ENCODE assay signal across 8 cellular contexts in the genomic region with DNA sequence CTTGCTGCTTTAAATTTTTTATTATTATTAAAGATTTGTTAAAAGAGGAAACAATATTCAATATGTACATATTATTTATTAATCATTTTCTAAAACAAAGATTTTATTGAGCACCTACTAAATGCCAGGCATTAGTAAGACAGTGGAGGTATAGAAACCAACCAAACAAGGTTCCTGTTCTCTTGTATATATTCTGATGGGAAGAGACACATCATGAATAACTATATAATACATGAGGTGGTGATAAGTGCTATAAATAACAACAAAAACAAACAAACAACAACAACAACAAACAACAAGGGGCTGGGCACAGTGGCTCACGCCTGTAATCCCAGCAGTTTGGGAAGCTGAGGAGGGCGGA. TPM values are rescaled to one million over a fixed set of nuclear protein-coding genes. Genes with fewer than 3 reads are reported as not detected.
DNase-seq lines count a peak whose midpoint lies in the region; ATAC-seq, FAIRE-seq and TF ChIP-seq lines count a peak whose summit lies in the region.

No MANE protein-coding gene starts in this region.

- no peak for TF ChIP-seq RAD21 in A549 (conservative IDR thresholded peaks at IDR 0.05 in 1 of 2, IDR thresholded peaks at IDR 0.05 in 1 of 2)
- no peak for TF ChIP-seq RAD21 in IMR-90 (IDR thresholded peaks at IDR 0.05; ENCODE audit: low read length)
- no peak for TF ChIP-seq RAD21 in neural cell (conservative IDR thresholded peaks at IDR 0.05)

- H2BK15ac ChIP-seq in IMR-90 (ENCODE audit: low read depth, low read length): no peak overlapping the region

- H2AK9ac ChIP-seq in IMR-90 (replicated peaks; ENCODE audit: low read depth, low read length, poor library complexity): no peak overlapping the region

- H4K8ac ChIP-seq in IMR-90 (ENCODE audit: low read depth in 2 of 2, low read length in 2 of 2): no peak overlapping the region; a peak in 1 of 4 replicates

- POLR2A ChIA-PET in A549 (lab: Yijun Ruan, JAX) (interaction anchor here (0.7 kb wide), 2 partner anchors 76 to 392 kb away, joined by 3 read pairs; a partner anchor contains a TSS), IMR-90 (lab: Charles Lee; ENCODE audit: unreplicated experiment) (no interaction called here)

- H4K5ac ChIP-seq in IMR-90 (ENCODE audit: low read depth, low read length): no peak overlapping the region

- H3K4ac ChIP-seq in IMR-90 (ENCODE audit: low read depth, low read length): no peak overlapping the region

- TF ChIP-seq EP300 in A549 (IDR thresholded peaks at IDR 0.05) (no peak), neural cell (conservative IDR thresholded peaks at IDR 0.05; ENCODE audit: poor library complexity, severe bottlenecking) (no peak)

- H3K9ac ChIP-seq in IMR-90 (ENCODE audit: low read depth, low read length): no peak overlapping the region
- H3K9ac ChIP-seq in colonic mucosa (ENCODE audit: low read depth in 2 of 2, low read length in 2 of 2): no peak overlapping the region
- H3K9ac ChIP-seq in neural cell (ENCODE audit: low read length): no peak overlapping the region

- H3K9me2 ChIP-seq in neural cell (ENCODE audit: insufficient read depth, low read length): no peaks in the 10 kb centered on the region

- H3K56ac ChIP-seq in IMR-90 (ENCODE audit: extremely low read depth, insufficient read depth, low read length): no peak overlapping the region

- H3K9me1 ChIP-seq in IMR-90 (ENCODE audit: insufficient read depth, low read length): no peaks in the 10 kb centered on the region

- peak overlapping the region in 1 of 2 experiments; percentile 52; a peak in 2 of 6 replicates for H3K27ac ChIP-seq in A549
- H3K27ac ChIP-seq in IMR-90 (ENCODE audit: insufficient read depth, low read length): no peak overlapping the region
- H3K27ac ChIP-seq in colonic mucosa: no peak overlapping the region
- peak overlapping the region; percentile 51 for H3K27ac ChIP-seq in neural cell (ENCODE audit: low read length)

- no peak overlapping the region for H3K23ac ChIP-seq in IMR-90 (ENCODE audit: low read depth, low read length)

- dilution Hi-C loops in IMR-90 (cut with HindIII; ENCODE audit: low sequenced_read_pairs, unreplicated experiment): no loop called here

- intact Hi-C loops in IMR-90 (cut with micrococcal nuclease) (no loop called here), colonic mucosa (cut with DNase I) (no loop called here), posterior vena cava (cut with DNase I) (no loop called here)

- peaks cover 2% of the 10 kb centered on the region; the same call in 1 of the 2 replicates for H3K27me3 ChIP-seq in IMR-90 (ENCODE audit: control insufficient read depth, insufficient read depth, low read length)
- H3K27me3 ChIP-seq in colonic mucosa: no peaks in the 10 kb centered on the region
- H3K27me3 ChIP-seq in neural cell (ENCODE audit: insufficient read depth, low read depth, low read length): no peaks in the 10 kb centered on the region

- H3K4me2 ChIP-seq in A549 (peak overlapping the region; percentile 30), IMR-90 (ENCODE audit: low read depth, low read length) (0 out of 2 replicates have a peak overlapping the region, but pooled peaks have one; percentile 42), neural cell (ENCODE audit: low read length) (no peak overlapping the region)

- peaks cover 3 to 6% of the 10 kb centered on the region in 2 experiments; a peak in 2 of 4 replicates for H3K79me1 ChIP-seq in IMR-90 (ENCODE audit: low read depth in 1 of 2, low read length in 2 of 2)

- H3K4me3 ChIP-seq in A549 (no peak overlapping the region), IMR-90 (ENCODE audit: insufficient read depth, low read depth, low read length) (peak overlapping the region; percentile 3; the same call in 1 of the 2 replicates), colonic mucosa (peak overlapping the region; percentile 66), neural cell (ENCODE audit: low read length) (peak overlapping the region; percentile 95)

- H3K79me2 ChIP-seq in neural cell (replicated peaks; ENCODE audit: insufficient read depth, low read length): no peaks in the 10 kb centered on the region

- in situ Hi-C loops in IMR-90 (cut with MboI; ENCODE audit: low sequenced_read_pairs): no loop called here

- H3K36me3 ChIP-seq in IMR-90 (ENCODE audit: control insufficient read depth, insufficient read depth, low read length) (no peaks in the 10 kb centered on the region), colonic mucosa (no peaks in the 10 kb centered on the region), neural cell (ENCODE audit: insufficient read depth, low read length) (no peaks in the 10 kb centered on the region)

- H3K9me3 ChIP-seq in A549: 0 out of 3 replicates have a peak, but pooled peaks cover 4% of the 10 kb centered on the region
- peaks cover 3% of the 10 kb centered on the region; the same call in 1 of the 2 replicates for H3K9me3 ChIP-seq in IMR-90 (ENCODE audit: control insufficient read depth, insufficient read depth, low read length)
- H3K9me3 ChIP-seq in colonic mucosa: no peaks in the 10 kb centered on the region
- peaks cover 4% of the 10 kb centered on the region for H3K9me3 ChIP-seq in neural cell (ENCODE audit: low read length)

- ATAC-seq in A549 (no peak), IMR-90 (ENCODE audit: low read depth) (no peak), HG03565 (IDR thresholded peaks at IDR 0.05; ENCODE audit: unreplicated experiment) (no peak), GM18868 (IDR thresholded peaks at IDR 0.05; ENCODE audit: unreplicated experiment) (no peak)

- H2BK120ac ChIP-seq in IMR-90 (ENCODE audit: low read depth, low read length): no peak overlapping the region

- H3K4me1 ChIP-seq in A549: peaks cover 8% of the 10 kb centered on the region
- no peaks in the 10 kb centered on the region for H3K4me1 ChIP-seq in IMR-90 (ENCODE audit: control insufficient read depth, insufficient read depth, low read length)
- H3K4me1 ChIP-seq in colonic mucosa: peaks cover 6% of the 10 kb centered on the region

- no peak overlapping the region for H3K14ac ChIP-seq in IMR-90 (replicated peaks; ENCODE audit: low read depth, low read length)

- H4K20me1 ChIP-seq in IMR-90 (ENCODE audit: insufficient read depth, low read length) (no peaks in the 10 kb centered on the region), neural cell (ENCODE audit: insufficient read depth) (no peaks in the 10 kb centered on the region)

- CTCF ChIA-PET in A549 (lab: Yijun Ruan, JAX): interaction anchor here (0.6 to 2.1 kb wide), 2 partner anchors 34 to 207 kb away, joined by 3 to 12 read pairs; no protein-coding TSS in a partner anchor
- CTCF ChIA-PET in IMR-90 (lab: Yijun Ruan, JAX): no interaction called here

- TF ChIP-seq CTCF in A549 (IDR thresholded peaks at IDR 0.05) (no peak), IMR-90 (conservative IDR thresholded peaks at IDR 0.05; ENCODE audit: low read depth, low read length) (no peak), colonic mucosa (IDR thresholded peaks at IDR 0.05) (no peak), neural cell (IDR thresholded peaks at IDR 0.05; ENCODE audit: poor library complexity, severe bottlenecking) (no peak)

- H2BK5ac ChIP-seq in IMR-90 (ENCODE audit: low read depth, low read length, poor library complexity, severe bottlenecking): no peak overlapping the region

- TF ChIP-seq POLR2A in A549 (IDR thresholded peaks at IDR 0.05; ENCODE audit: low read length) (no peak), IMR-90 (IDR thresholded peaks at IDR 0.05; ENCODE audit: low read depth, low read length) (no peak)

- FAIRE-seq in A549 (lab: Jason Lieb, UNC): no peak

- WGBS in A549 (ENCODE audit: missing lambda C conversion rate): 49% methylated on average over 2 of the region's 2 CpGs
- WGBS in IMR-90 (ENCODE audit: extremely low coverage in 2 of 2, insufficient read length in 1 of 2), 2 experiments: no CpG with 5 or more reads among the region's 2 CpGs

- no peak overlapping the region for H2BK20ac ChIP-seq in IMR-90 (ENCODE audit: low read depth, low read length)

- H3K18ac ChIP-seq in IMR-90 (ENCODE audit: low read depth, low read length): no peak overlapping the region

- H2AFZ ChIP-seq in IMR-90 (replicated peaks; ENCODE audit: low read length, poor library complexity): no peak overlapping the region
- no peak overlapping the region for H2AFZ ChIP-seq in neural cell (ENCODE audit: low read depth, low read length)

- no peak overlapping the region for H2AK5ac ChIP-seq in IMR-90 (ENCODE audit: low read depth, low read length)

- H3F3A ChIP-seq in neural cell (ENCODE audit: insufficient read depth, low read length, poor library complexity, severe bottlenecking): no peaks in the 10 kb centered on the region

- H4K91ac ChIP-seq in IMR-90 (ENCODE audit: insufficient read depth, low read depth, low read length): no peak overlapping the region

- no TSS peak for BruUV-seq in IMR-90 (replicated peaks; lab: Mats Ljungman, UMichigan)

- DNase-seq in A549 (ENCODE audit: low read depth in 1 of 2, low spot score in 1 of 2): no peak
- no peak for DNase-seq in IMR-90
- no peak for DNase-seq in colonic mucosa
- no peak for DNase-seq in posterior vena cava (ENCODE audit: low spot score)
- DNase-seq in nucleus accumbens (lab: John Stamatoyannopoulos, UW): no peak

RNA-seq across cellular contexts. Expression of a gene that starts 0.6 kb away (rescaled TPM):
- polyA plus RNA-seq in A549 (2011; rRNA removed) (80.2 and 96.2 TPM in 2 replicates), A549 (2017; fragmentation: RNase III; extraction: RNeasy Plus Mini Kit Qiagen cat#74134 plus additional on column Dnase treatment) (42.7 to 55.0 TPM (median 51.2 TPM) in 3 replicates), IMR-90 (2012; rRNA removed) (16.7 and 23.1 TPM in 2 replicates), neural cell (20.8 and 28.3 TPM in 2 replicates)
- polyA plus RNA-seq in A549 (2012; cell fraction: cytosol; rRNA removed): 15.6 and 17.3 TPM in 2 replicates
- polyA plus RNA-seq in A549 (2012; cell fraction: nucleus; rRNA removed): 14.3 and 21.2 TPM in 2 replicates
- 35.8 and 38.4 TPM in 2 replicates for polyA minus RNA-seq in A549 (2011; rRNA and poly(A)+ RNA removed)
- total RNA-seq in IMR-90 (2012; rRNA removed) (31.9 and 32.5 TPM in 2 replicates), colonic mucosa (10 to 100 TPM; 30.4 to 37.8 TPM), posterior vena cava (10 to 100 TPM; 52.4 to 71.1 TPM)
- 4.7 and 8.1 TPM in 2 replicates for polyA plus RNA-seq in IMR-90 (2012; cell fraction: cytosol; rRNA removed)
- polyA plus RNA-seq in IMR-90 (2012; cell fraction: nucleus; rRNA removed; ENCODE audit: low replicate concordance): 1.4 and 12.3 TPM in 2 replicates
- polyA minus RNA-seq in neural cell: 23.6 and 32.4 TPM in 2 replicates

RNA-seq across cellular contexts. Expression of a gene that starts 45.1 kb away (rescaled TPM):
- 0.05 TPM in 1 of 2 replicates, not detected in the other for polyA plus RNA-seq in A549 (2011; rRNA removed)
- polyA plus RNA-seq in A549 (2012; cell fraction: cytosol; rRNA removed): 0.03 TPM in 1 of 2 replicates, not detected in the other
- not detected in 2 replicates for polyA plus RNA-seq in A549 (2012; cell fraction: nucleus; rRNA removed)
- polyA plus RNA-seq in A549 (2017; fragmentation: RNase III; extraction: RNeasy Plus Mini Kit Qiagen cat#74134 plus additional on column Dnase treatment): not detected in 3 replicates
- not detected in 2 replicates for polyA minus RNA-seq in A549 (2011; rRNA and poly(A)+ RNA removed)
- total RNA-seq in IMR-90 (2012; rRNA removed): 0.18 TPM in 1 of 2 replicates, not detected in the other
- 0.12 and 0.19 TPM in 2 replicates for polyA plus RNA-seq in IMR-90 (2012; rRNA removed)
- 0.38 TPM in 1 of 2 replicates, not detected in the other for polyA plus RNA-seq in IMR-90 (2012; cell fraction: cytosol; rRNA removed)
- polyA plus RNA-seq in IMR-90 (2012; cell fraction: nucleus; rRNA removed; ENCODE audit: low replicate concordance): 0.09 and 0.15 TPM in 2 replicates
- total RNA-seq in colonic mucosa: 1 to 10 TPM in 1 of 2 donors, under 1 TPM in 1; 0.40 to 1.7 TPM
- 0.22 TPM in 1 of 2 replicates, not detected in the other for polyA plus RNA-seq in neural cell
- not detected in 2 replicates for polyA minus RNA-seq in neural cell
- 1 to 10 TPM in 1 of 2 donors, under 1 TPM in 1; 0.93 to 2.3 TPM for total RNA-seq in posterior vena cava

RNA-seq across cellular contexts. Expression of a gene that starts 49.6 kb away (rescaled TPM):
- 0.81 and 1.1 TPM in 2 replicates for polyA plus RNA-seq in A549 (2011; rRNA removed)
- polyA plus RNA-seq in A549 (2012; cell fraction: cytosol; rRNA removed): 0.12 and 0.13 TPM in 2 replicates
- 0.04 and 0.06 TPM in 2 replicates for polyA plus RNA-seq in A549 (2012; cell fraction: nucleus; rRNA removed)
- polyA plus RNA-seq in A549 (2017; fragmentation: RNase III; extraction: RNeasy Plus Mini Kit Qiagen cat#74134 plus additional on column Dnase treatment): 0.75 to 0.94 TPM (median 0.77 TPM) in 3 replicates
- polyA minus RNA-seq in A549 (2011; rRNA and poly(A)+ RNA removed): 0.29 and 0.50 TPM in 2 replicates
- total RNA-seq in IMR-90 (2012; rRNA removed): 1.9 and 2.2 TPM in 2 replicates
- polyA plus RNA-seq in IMR-90 (2012; rRNA removed): 0.67 and 1.1 TPM in 2 replicates
- polyA plus RNA-seq in IMR-90 (2012; cell fraction: cytosol; rRNA removed): 0.21 TPM in 2 replicates
- polyA plus RNA-seq in IMR-90 (2012; cell fraction: nucleus; rRNA removed; ENCODE audit: low replicate concordance): 0.05 and 0.63 TPM in 2 replicates
- total RNA-seq in colonic mucosa: 1 to 10 TPM; 4.8 to 7.5 TPM
- polyA plus RNA-seq in neural cell: 0.26 and 1.1 TPM in 2 replicates
- polyA minus RNA-seq in neural cell: 0.23 TPM in 1 of 2 replicates, not detected in the other
- 1 to 10 TPM; 3.6 to 6.1 TPM for total RNA-seq in posterior vena cava
